In the genomic region with DNA sequence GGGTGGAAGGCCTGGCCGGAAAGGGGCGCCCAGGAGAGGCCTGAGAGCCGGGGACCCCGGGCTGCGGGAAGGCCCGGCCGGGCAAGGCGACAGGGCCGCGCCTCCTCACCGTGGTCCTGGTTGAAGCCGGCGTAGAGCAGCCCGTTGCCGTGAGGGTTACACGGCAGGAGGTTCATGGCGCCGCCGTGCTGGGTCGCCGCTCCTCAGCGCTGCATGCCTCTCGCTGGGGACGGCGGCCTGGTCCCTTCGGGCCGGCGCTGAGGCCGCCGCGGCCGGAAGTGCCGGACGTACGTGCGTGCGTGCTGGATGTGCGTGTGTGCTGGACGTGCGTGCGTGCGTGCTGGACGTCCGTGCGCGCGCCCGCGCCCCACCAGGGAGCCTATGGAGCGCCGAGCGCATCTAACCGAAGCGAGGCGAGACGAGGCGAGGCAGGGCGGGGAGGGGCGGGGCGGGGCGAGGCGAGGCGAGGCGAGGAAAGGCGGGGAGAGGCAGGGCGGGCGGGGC, we compare ENCODE assay signal across 1 cellular context.
TF ChIP-seq lines count a peak whose summit lies in the region.

A gene (minus strand): TSS at position 280 of the 504 bp plus-strand sequence. CDS start 104 bp downstream, at position 176.

TF ChIP-seq in A549, 52 proteins besides CTCF, POLR2A, EP300 and RAD21 (continued from another document):
- no peak for TF ChIP-seq FOXS1 (CRISPR knock-in tag; IDR thresholded peaks at IDR 0.05)
- no peak for TF ChIP-seq HOXB5 (CRISPR knock-in tag; IDR thresholded peaks at IDR 0.05)
- TF ChIP-seq CBX8 (IDR thresholded peaks at IDR 0.05), result no peak
- TF ChIP-seq KDM1A (IDR thresholded peaks at IDR 0.05; ENCODE audit: low read depth), result no peak
- no peak for TF ChIP-seq HOXA7 (CRISPR knock-in tag; IDR thresholded peaks at IDR 0.05)
- TF ChIP-seq RARB (CRISPR knock-in tag; IDR thresholded peaks at IDR 0.05), result no peak
- TF ChIP-seq HOXB13 (CRISPR knock-in tag; IDR thresholded peaks at IDR 0.05; ENCODE audit: low read depth), result no peak
- no peak for TF ChIP-seq CEBPB (IDR thresholded peaks at IDR 0.05)
- no peak for TF ChIP-seq KDM5A (IDR thresholded peaks at IDR 0.05)
- TF ChIP-seq, protein P1, sequence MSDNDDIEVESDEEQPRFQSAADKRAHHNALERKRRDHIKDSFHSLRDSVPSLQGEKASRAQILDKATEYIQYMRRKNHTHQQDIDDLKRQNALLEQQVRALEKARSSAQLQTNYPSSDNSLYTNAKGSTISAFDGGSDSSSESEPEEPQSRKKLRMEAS (IDR thresholded peaks at IDR 0.05), result peak; percentile 92
- no peak for TF ChIP-seq TFCP2L1 (CRISPR knock-in tag; IDR thresholded peaks at IDR 0.05)
- no peak for TF ChIP-seq RCOR1 (IDR thresholded peaks at IDR 0.05; ENCODE audit: low read depth, low read length)
- TF ChIP-seq, protein P2, sequence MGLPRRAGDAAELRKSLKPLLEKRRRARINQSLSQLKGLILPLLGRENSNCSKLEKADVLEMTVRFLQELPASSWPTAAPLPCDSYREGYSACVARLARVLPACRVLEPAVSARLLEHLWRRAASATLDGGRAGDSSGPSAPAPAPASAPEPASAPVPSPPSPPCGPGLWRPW (IDR thresholded peaks at IDR 0.05), result no peak
- no peak for TF ChIP-seq NFE2L2 (conservative IDR thresholded peaks at IDR 0.05; ENCODE audit: low read length)
- no peak for TF ChIP-seq NPAS2 (CRISPR knock-in tag; IDR thresholded peaks at IDR 0.05; ENCODE audit: borderline replicate concordance)
- TF ChIP-seq TP53 (CRISPR knock-in tag; IDR thresholded peaks at IDR 0.05), result peak; percentile 37; the same call in 1 of the 2 replicates
- no peak for TF ChIP-seq ZNF302 (CRISPR knock-in tag; IDR thresholded peaks at IDR 0.05)
- TF ChIP-seq CBX2 (IDR thresholded peaks at IDR 0.05; ENCODE audit: borderline replicate concordance, low read depth), result no peak
- TF ChIP-seq, protein P3, sequence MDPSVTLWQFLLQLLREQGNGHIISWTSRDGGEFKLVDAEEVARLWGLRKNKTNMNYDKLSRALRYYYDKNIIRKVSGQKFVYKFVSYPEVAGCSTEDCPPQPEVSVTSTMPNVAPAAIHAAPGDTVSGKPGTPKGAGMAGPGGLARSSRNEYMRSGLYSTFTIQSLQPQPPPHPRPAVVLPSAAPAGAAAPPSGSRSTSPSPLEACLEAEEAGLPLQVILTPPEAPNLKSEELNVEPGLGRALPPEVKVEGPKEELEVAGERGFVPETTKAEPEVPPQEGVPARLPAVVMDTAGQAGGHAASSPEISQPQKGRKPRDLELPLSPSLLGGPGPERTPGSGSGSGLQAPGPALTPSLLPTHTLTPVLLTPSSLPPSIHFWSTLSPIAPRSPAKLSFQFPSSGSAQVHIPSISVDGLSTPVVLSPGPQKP (IDR thresholded peaks at IDR 0.05; ENCODE audit: low read depth, low read length), result peak; percentile 61; the same call in 1 of the 2 replicates
- TF ChIP-seq, protein P4, sequence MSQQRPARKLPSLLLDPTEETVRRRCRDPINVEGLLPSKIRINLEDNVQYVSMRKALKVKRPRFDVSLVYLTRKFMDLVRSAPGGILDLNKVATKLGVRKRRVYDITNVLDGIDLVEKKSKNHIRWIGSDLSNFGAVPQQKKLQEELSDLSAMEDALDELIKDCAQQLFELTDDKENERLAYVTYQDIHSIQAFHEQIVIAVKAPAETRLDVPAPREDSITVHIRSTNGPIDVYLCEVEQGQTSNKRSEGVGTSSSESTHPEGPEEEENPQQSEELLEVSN (IDR thresholded peaks at IDR 0.05; ENCODE audit: borderline replicate concordance, low read depth), result peak; percentile 51; the same call in 1 of the 2 replicates
- TF ChIP-seq, protein P5, sequence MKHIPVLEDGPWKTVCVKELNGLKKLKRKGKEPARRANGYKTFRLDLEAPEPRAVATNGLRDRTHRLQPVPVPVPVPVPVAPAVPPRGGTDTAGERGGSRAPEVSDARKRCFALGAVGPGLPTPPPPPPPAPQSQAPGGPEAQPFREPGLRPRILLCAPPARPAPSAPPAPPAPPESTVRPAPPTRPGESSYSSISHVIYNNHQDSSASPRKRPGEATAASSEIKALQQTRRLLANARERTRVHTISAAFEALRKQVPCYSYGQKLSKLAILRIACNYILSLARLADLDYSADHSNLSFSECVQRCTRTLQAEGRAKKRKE (CRISPR knock-in tag; IDR thresholded peaks at IDR 0.05; ENCODE audit: low read depth), result peak; percentile 25; the same call in 1 of the 2 replicates
- TF ChIP-seq FOSB (CRISPR knock-in tag; IDR thresholded peaks at IDR 0.05), result no peak
- TF ChIP-seq RNF2 (IDR thresholded peaks at IDR 0.05; ENCODE audit: borderline replicate concordance, low read depth), result no peak
- no peak for TF ChIP-seq CHD4 (IDR thresholded peaks at IDR 0.05; ENCODE audit: borderline replicate concordance)
- no peak for TF ChIP-seq ESRRA (IDR thresholded peaks at IDR 0.05; ENCODE audit: borderline replicate concordance, low read length)
- TF ChIP-seq, protein P6, sequence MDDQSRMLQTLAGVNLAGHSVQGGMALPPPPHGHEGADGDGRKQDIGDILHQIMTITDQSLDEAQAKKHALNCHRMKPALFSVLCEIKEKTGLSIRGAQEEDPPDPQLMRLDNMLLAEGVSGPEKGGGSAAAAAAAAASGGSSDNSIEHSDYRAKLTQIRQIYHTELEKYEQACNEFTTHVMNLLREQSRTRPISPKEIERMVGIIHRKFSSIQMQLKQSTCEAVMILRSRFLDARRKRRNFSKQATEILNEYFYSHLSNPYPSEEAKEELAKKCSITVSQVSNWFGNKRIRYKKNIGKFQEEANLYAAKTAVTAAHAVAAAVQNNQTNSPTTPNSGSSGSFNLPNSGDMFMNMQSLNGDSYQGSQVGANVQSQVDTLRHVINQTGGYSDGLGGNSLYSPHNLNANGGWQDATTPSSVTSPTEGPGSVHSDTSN (IDR thresholded peaks at IDR 0.05), result no peak
- no peak for TF ChIP-seq FOSL2 (IDR thresholded peaks at IDR 0.05)
- TF ChIP-seq FOSL2 (CRISPR knock-in tag; IDR thresholded peaks at IDR 0.05), result no peak
- TF ChIP-seq NR3C1 (IDR thresholded peaks at IDR 0.05), result no peak
- no peak for TF ChIP-seq EHMT2 (IDR thresholded peaks at IDR 0.05; ENCODE audit: low read depth)
- TF ChIP-seq MYC (IDR thresholded peaks at IDR 0.05; ENCODE audit: borderline replicate concordance, low read length), result peak; percentile 79
- TF ChIP-seq ZFP36 (IDR thresholded peaks at IDR 0.05; ENCODE audit: borderline replicate concordance, partially characterized antibody), result no peak
- no peak for TF ChIP-seq ZC3H11A (IDR thresholded peaks at IDR 0.05)
- no peak for TF ChIP-seq MAZ (IDR thresholded peaks at IDR 0.05; ENCODE audit: borderline replicate concordance, low read depth, low read length)
- TF ChIP-seq, protein P7, sequence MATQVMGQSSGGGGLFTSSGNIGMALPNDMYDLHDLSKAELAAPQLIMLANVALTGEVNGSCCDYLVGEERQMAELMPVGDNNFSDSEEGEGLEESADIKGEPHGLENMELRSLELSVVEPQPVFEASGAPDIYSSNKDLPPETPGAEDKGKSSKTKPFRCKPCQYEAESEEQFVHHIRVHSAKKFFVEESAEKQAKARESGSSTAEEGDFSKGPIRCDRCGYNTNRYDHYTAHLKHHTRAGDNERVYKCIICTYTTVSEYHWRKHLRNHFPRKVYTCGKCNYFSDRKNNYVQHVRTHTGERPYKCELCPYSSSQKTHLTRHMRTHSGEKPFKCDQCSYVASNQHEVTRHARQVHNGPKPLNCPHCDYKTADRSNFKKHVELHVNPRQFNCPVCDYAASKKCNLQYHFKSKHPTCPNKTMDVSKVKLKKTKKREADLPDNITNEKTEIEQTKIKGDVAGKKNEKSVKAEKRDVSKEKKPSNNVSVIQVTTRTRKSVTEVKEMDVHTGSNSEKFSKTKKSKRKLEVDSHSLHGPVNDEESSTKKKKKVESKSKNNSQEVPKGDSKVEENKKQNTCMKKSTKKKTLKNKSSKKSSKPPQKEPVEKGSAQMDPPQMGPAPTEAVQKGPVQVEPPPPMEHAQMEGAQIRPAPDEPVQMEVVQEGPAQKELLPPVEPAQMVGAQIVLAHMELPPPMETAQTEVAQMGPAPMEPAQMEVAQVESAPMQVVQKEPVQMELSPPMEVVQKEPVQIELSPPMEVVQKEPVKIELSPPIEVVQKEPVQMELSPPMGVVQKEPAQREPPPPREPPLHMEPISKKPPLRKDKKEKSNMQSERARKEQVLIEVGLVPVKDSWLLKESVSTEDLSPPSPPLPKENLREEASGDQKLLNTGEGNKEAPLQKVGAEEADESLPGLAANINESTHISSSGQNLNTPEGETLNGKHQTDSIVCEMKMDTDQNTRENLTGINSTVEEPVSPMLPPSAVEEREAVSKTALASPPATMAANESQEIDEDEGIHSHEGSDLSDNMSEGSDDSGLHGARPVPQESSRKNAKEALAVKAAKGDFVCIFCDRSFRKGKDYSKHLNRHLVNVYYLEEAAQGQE (IDR thresholded peaks at IDR 0.05), result no peak
